In genomic region chr14:43356382-43356781, GRCh38 we compare ENCODE assay signal across 21 cellular contexts.
A peak's percentile ranks its signal among the peaks of the same experiment; 100 is the strongest.
DNase-seq lines count a peak whose midpoint lies in the region; ATAC-seq and TF ChIP-seq lines count a peak whose summit lies in the region.
"Had no signal": no experiment of that assay in that cellular context is flagged by ENCODE, and none has a peak within 500 bp of the region (broad histone marks: within the 10 kb centered on the region; RNA-seq: fewer than 3 reads in every experiment).

No MANE protein-coding gene starts in this region.

- H3K27me3 ChIP-seq in Karpas-422 (ENCODE audit: low read length) (no peaks in the 10 kb centered on the region), body of pancreas (no peaks in the 10 kb centered on the region), vagina (no peaks in the 10 kb centered on the region)
- H3K27me3 ChIP-seq: BE2C, BLaER1 had no signal

- H3K4me3 ChIP-seq in Karpas-422 (ENCODE audit: low read length) = no peak overlapping the region
- no peak overlapping the region for H3K4me3 ChIP-seq in body of pancreas
- no peak overlapping the region for H3K4me3 ChIP-seq in vagina
- H3K4me3 ChIP-seq: BLaER1 had no signal

- H3K4me1 Mint-ChIP-seq in glutamatergic neuron (ENCODE audit: low read depth, unreplicated experiment) = peaks cover 8% of the 10 kb centered on the region
- H3K4me1 Mint-ChIP-seq in progenitor cell of endocrine pancreas (ENCODE audit: low read depth) = peaks cover 37% of the 10 kb centered on the region
- H3K4me1 Mint-ChIP-seq: CD14-positive monocyte; CD4-positive, alpha-beta memory T cell; CD4-positive, CD25-positive, alpha-beta regulatory T cell; CD8-positive, alpha-beta memory T cell had no signal

- H3K27me3 Mint-ChIP-seq in glutamatergic neuron (ENCODE audit: unreplicated experiment) = peaks cover 2% of the 10 kb centered on the region
- no peaks in the 10 kb centered on the region for H3K27me3 Mint-ChIP-seq in progenitor cell of endocrine pancreas
- H3K27me3 Mint-ChIP-seq: CD4-positive, alpha-beta memory T cell; CD4-positive, CD25-positive, alpha-beta regulatory T cell; CD8-positive, alpha-beta memory T cell had no signal

- H3K9me3 ChIP-seq in Karpas-422 (ENCODE audit: low read length) (no peaks in the 10 kb centered on the region; the same call in 1 of the 2 replicates), body of pancreas (no peaks in the 10 kb centered on the region), vagina (no peaks in the 10 kb centered on the region)
- H3K9me3 ChIP-seq: BE2C, BLaER1, Caco-2 had no signal

- H3K4me1 ChIP-seq in Karpas-422 (ENCODE audit: low read length) (peaks cover 2% of the 10 kb centered on the region; the same call in 1 of the 2 replicates), body of pancreas (peaks cover 30% of the 10 kb centered on the region), vagina (no peaks in the 10 kb centered on the region)
- H3K4me1 ChIP-seq: BE2C, BLaER1, Caco-2 had no signal

- TF ChIP-seq CTCF in body of pancreas (IDR thresholded peaks at IDR 0.05) (no peak), glutamatergic neuron (IDR thresholded peaks at IDR 0.05; ENCODE audit: partially characterized antibody, unreplicated experiment) (no peak), progenitor cell of endocrine pancreas (IDR thresholded peaks at IDR 0.05; ENCODE audit: unreplicated experiment) (no peak), vagina (IDR thresholded peaks at IDR 0.05) (no peak)

- H3K36me3 ChIP-seq in Karpas-422 (ENCODE audit: insufficient read depth, low read length) (no peaks in the 10 kb centered on the region), body of pancreas (replicated peaks in 1 of 2; ENCODE audit: insufficient read depth in 1 of 2, low read depth in 2 of 2) (no peaks in the 10 kb centered on the region), vagina (no peaks in the 10 kb centered on the region)
- H3K36me3 ChIP-seq: BE2C, BLaER1 had no signal

- H4K20me1 ChIP-seq in Karpas-422 (ENCODE audit: insufficient read depth, low read depth, low read length) = no peaks in the 10 kb centered on the region
- H4K20me1 ChIP-seq: BLaER1 had no signal

- H3K4me3 Mint-ChIP-seq in glutamatergic neuron (ENCODE audit: unreplicated experiment) (no peak overlapping the region), progenitor cell of endocrine pancreas (ENCODE audit: low read depth) (no peak overlapping the region)
- H3K4me3 Mint-ChIP-seq: CD14-positive monocyte; CD4-positive, alpha-beta memory T cell; CD4-positive, CD25-positive, alpha-beta regulatory T cell; CD8-positive, alpha-beta memory T cell had no signal

- 15% methylated on average over 1 of the region's 1 CpG for WGBS in body of pancreas, 2 donors

- H3K27ac ChIP-seq in Karpas-422 (ENCODE audit: low read length) (no peak overlapping the region), body of pancreas (no peak overlapping the region), vagina (no peak overlapping the region)
- H3K27ac ChIP-seq: BLaER1 had no signal

- H2AFZ ChIP-seq in Karpas-422 (ENCODE audit: low read length) = peak overlapping the region; percentile 86

- no peak overlapping the region for H3K9ac ChIP-seq in Karpas-422 (ENCODE audit: low read length)
- H3K9ac ChIP-seq: BLaER1 had no signal

- no peaks in the 10 kb centered on the region for H3K36me3 Mint-ChIP-seq in glutamatergic neuron (ENCODE audit: unreplicated experiment)
- no peaks in the 10 kb centered on the region for H3K36me3 Mint-ChIP-seq in progenitor cell of endocrine pancreas (ENCODE audit: insufficient read depth)
- H3K36me3 Mint-ChIP-seq: CD14-positive monocyte; CD4-positive, alpha-beta memory T cell; CD4-positive, CD25-positive, alpha-beta regulatory T cell; CD8-positive, alpha-beta memory T cell had no signal

- H3K9me2 ChIP-seq in Karpas-422 (replicated peaks; ENCODE audit: insufficient read depth, low read length) = no peaks in the 10 kb centered on the region

- DNase-seq in Karpas-422 (no peak), body of pancreas (no peak), glutamatergic neuron (no peak), progenitor cell of endocrine pancreas (ENCODE audit: low spot score, unreplicated experiment) (no peak), NCI-H1417 treated with DMSO at 0.1 percent for 48 hours (lab: John Stamatoyannopoulos, UW) (no peak), NCI-H1436 treated with DMSO at 0.1 percent for 48 hours (lab: John Stamatoyannopoulos, UW) (no peak), vagina (ENCODE audit: extremely low spot score in 2 of 2) (no peak), COLO668 (lab: John Stamatoyannopoulos, UW; ENCODE audit: unreplicated experiment) (no peak)
- DNase-seq: 8988T; ACHN; BE2C; C1 segment of cervical spinal cord; Caco-2; Calu3; CD4-positive, alpha-beta memory T cell; CD4-positive, CD25-positive, alpha-beta regulatory T cell; CD8-positive, alpha-beta memory T cell; DMS79 treated with DMSO at 0.1 percent for 48 hours; GF-D8 had no signal

- no peak overlapping the region for H3K4me2 ChIP-seq in Karpas-422 (ENCODE audit: low read depth, low read length, poor library complexity, severe bottlenecking)
- H3K4me2 ChIP-seq: BLaER1 had no signal

- intact Hi-C loops in body of pancreas (cut with DNase I) (no loop called here), vagina (cut with DNase I) (no loop called here)

- ATAC-seq in body of pancreas = peak; percentile 42

- H3K79me2 ChIP-seq in Karpas-422 (ENCODE audit: low read length) = no peaks in the 10 kb centered on the region

- peak overlapping the region; percentile 1 for H3K27ac Mint-ChIP-seq in glutamatergic neuron (ENCODE audit: unreplicated experiment)
- H3K27ac Mint-ChIP-seq in progenitor cell of endocrine pancreas = peak overlapping the region; percentile 13
- H3K27ac Mint-ChIP-seq: CD14-positive monocyte; CD4-positive, alpha-beta memory T cell; CD4-positive, CD25-positive, alpha-beta regulatory T cell; CD8-positive, alpha-beta memory T cell had no signal

- no peak for TF ChIP-seq POLR2A in body of pancreas (IDR thresholded peaks at IDR 0.05)
- TF ChIP-seq POLR2A in vagina (IDR thresholded peaks at IDR 0.05) = no peak

- H3K9me3 Mint-ChIP-seq in glutamatergic neuron (ENCODE audit: unreplicated experiment) (no peaks in the 10 kb centered on the region), progenitor cell of endocrine pancreas (ENCODE audit: low read depth) (no peaks in the 10 kb centered on the region)
